Comparison of ENCODE assay signal across 8 cellular contexts in genomic region chr12:55717397-55718007, GRCh38. TPM values are rescaled to one million over a fixed set of nuclear protein-coding genes. Genes with fewer than 3 reads are reported as not detected.
A peak's percentile ranks its signal among the peaks of the same experiment; 100 is the strongest.
DNase-seq lines count a peak whose midpoint lies in the region; ATAC-seq and TF ChIP-seq lines count a peak whose summit lies in the region.

No MANE protein-coding gene starts in this region.

- no peaks in the 10 kb centered on the region for H3K36me3 ChIP-seq in H7 (replicated peaks; ENCODE audit: control insufficient read depth, insufficient read depth, low read length)
- no peaks in the 10 kb centered on the region for H3K36me3 ChIP-seq in RWPE2 (ENCODE audit: low read depth)
- no peaks in the 10 kb centered on the region for H3K36me3 ChIP-seq in prostate gland

- H3K27ac ChIP-seq in RWPE2 (ENCODE audit: poor library complexity, severe bottlenecking) = peak overlapping the region; percentile 85
- H3K27ac ChIP-seq in prostate gland = peak overlapping the region; percentile 91 to 93

- no peak for TF ChIP-seq POLR2A in prostate gland (IDR thresholded peaks at IDR 0.05)
- no peak for TF ChIP-seq POLR2A in GM18505 (IDR thresholded peaks at IDR 0.05; ENCODE audit: borderline replicate concordance, extremely low read depth, insufficient read depth, insufficient read length)

- H3K9me3 ChIP-seq in RWPE2 (ENCODE audit: severe bottlenecking) (no peaks in the 10 kb centered on the region), prostate gland (no peaks in the 10 kb centered on the region)

- peak; percentile 49 for ATAC-seq in RWPE2 (ENCODE audit: low read depth)
- ATAC-seq in esophagus mucosa = peak; percentile 60
- ATAC-seq in GM18520 (IDR thresholded peaks at IDR 0.05; ENCODE audit: unreplicated experiment) = no peak
- no peak for ATAC-seq in GM18505 (IDR thresholded peaks at IDR 0.05; ENCODE audit: unreplicated experiment)

- no peak for TF ChIP-seq CTCF in RWPE2 (IDR thresholded peaks at IDR 0.05; ENCODE audit: poor library complexity, severe bottlenecking)
- no peak for TF ChIP-seq CTCF in prostate gland (IDR thresholded peaks at IDR 0.05)

- peak; percentile 39 for DNase-seq in H7
- no peak for DNase-seq in RWPE2 (ENCODE audit: low spot score)
- no peak for DNase-seq in prostate gland (ENCODE audit: low spot score)
- no peak for DNase-seq in NCI-H2081 (lab: John Stamatoyannopoulos, UW)
- no peak for DNase-seq in NCI-H2227 (lab: John Stamatoyannopoulos, UW; ENCODE audit: unreplicated experiment)

- 38% methylated on average over 4 of the region's 4 CpGs for WGBS in prostate gland

- intact Hi-C loops in prostate gland (cut with DNase I) = no loop called here

- H3K4me3 ChIP-seq in H7 (ENCODE audit: insufficient read depth, low read depth, low read length) (peak overlapping the region; percentile 92; the same call in 1 of the 2 replicates), RWPE2 (ENCODE audit: severe bottlenecking) (peak overlapping the region; percentile 59), prostate gland (no peak overlapping the region)

- H3K27me3 ChIP-seq in H7 (ENCODE audit: control insufficient read depth, insufficient read depth, low read length) = peaks cover 2% of the 10 kb centered on the region; the same call in 1 of the 2 replicates
- H3K27me3 ChIP-seq in RWPE2 (ENCODE audit: insufficient read depth, poor library complexity, severe bottlenecking) = no peaks in the 10 kb centered on the region
- no peaks in the 10 kb centered on the region for H3K27me3 ChIP-seq in prostate gland (replicated peaks; ENCODE audit: insufficient read depth)

- peaks cover 25% of the 10 kb centered on the region for H3K4me1 ChIP-seq in RWPE2 (ENCODE audit: insufficient read depth, poor library complexity, severe bottlenecking)
- H3K4me1 ChIP-seq in prostate gland (replicated peaks) = peaks cover 12% of the 10 kb centered on the region

RNA-seq across cellular contexts. Expression of gene BLOC1S1, which starts 1.7 kb away (rescaled TPM):
- total RNA-seq in H7 (2014; rRNA removed; shearing (Covaris generic)) = 59.6 and 76.9 TPM in 2 replicates
- total RNA-seq in esophagus mucosa = 109 TPM
- total RNA-seq in prostate gland = 100 to 1,000 TPM; 151 to 240 TPM

RNA-seq across cellular contexts. Expression of gene RDH5, which starts 2.7 kb away (rescaled TPM):
- total RNA-seq in H7 (2014; rRNA removed; shearing (Covaris generic)) = 2.1 and 4.2 TPM in 2 replicates
- total RNA-seq in esophagus mucosa = 0.92 TPM
- total RNA-seq in prostate gland = 10 to 100 TPM in 1 of 2 donors, 1 to 10 TPM in 1; 5.7 to 12.6 TPM

RNA-seq across cellular contexts. Expression of gene ITGA7, which starts 9.8 kb away (rescaled TPM):
- total RNA-seq in H7 (2014; rRNA removed; shearing (Covaris generic)) = 38.0 and 46.1 TPM in 2 replicates
- total RNA-seq in esophagus mucosa (6.7 TPM), prostate gland (10 to 100 TPM; 17.4 to 37.0 TPM)

RNA-seq across cellular contexts. Expression of gene CD63, which starts 11.3 kb away (rescaled TPM):
- 314 and 321 TPM in 2 replicates for total RNA-seq in H7 (2014; rRNA removed; shearing (Covaris generic))
- total RNA-seq in esophagus mucosa (253 TPM), prostate gland (100 to 1,000 TPM; 485 to 585 TPM)

RNA-seq across cellular contexts. Expression of gene GDF11, which starts 25.4 kb away (rescaled TPM):
- 11.1 and 13.7 TPM in 2 replicates for total RNA-seq in H7 (2014; rRNA removed; shearing (Covaris generic))
- total RNA-seq in esophagus mucosa = 1.2 TPM
- 10 to 100 TPM in 1 of 2 donors, 1 to 10 TPM in 1; 4.1 to 10.3 TPM for total RNA-seq in prostate gland

Comparison
In these comparisons a context has a peak if more than half of its experiments do, and no peak if none do; other contexts are left out.
1. H3K4me3 ChIP-seq: peak in H7 (single experiment) and RWPE2 (single experiment); none in prostate gland (0 of 2).
2. ATAC-seq: peak in RWPE2 (single experiment) and esophagus mucosa (single experiment); none in GM18520 (single experiment) and GM18505 (single experiment).